ENCODE assay signal across 1 cellular context in genomic region chr7:5494683-5495561, GRCh38.
TF ChIP-seq lines count a peak whose summit lies in the region.

No MANE protein-coding gene starts in this region.

TF ChIP-seq in H1, 55 proteins besides CTCF, POLR2A, EP300 and RAD21 (continued from another document):
- TF ChIP-seq CHD7 (IDR thresholded peaks at IDR 0.05; ENCODE audit: insufficient replicate concordance, low read length) (no peak), HDAC6 (IDR thresholded peaks at IDR 0.05; ENCODE audit: low read depth, low read length) (no peak), CTBP2 (IDR thresholded peaks at IDR 0.05; ENCODE audit: borderline replicate concordance, insufficient read depth, insufficient read length, low read length) (no peak), GTF2F1 (IDR thresholded peaks at IDR 0.05; ENCODE audit: borderline replicate concordance, low read depth, low read length) (0 out of 2 replicates have a peak, but pooled peaks have one; percentile 33), POU5F1 (IDR thresholded peaks at IDR 0.05; ENCODE audit: low read depth, low read length) (no peak), NANOG (IDR thresholded peaks at IDR 0.05; ENCODE audit: insufficient read depth, low read depth, low read length, poor library complexity, severe bottlenecking) (no peak), EGR1 (IDR thresholded peaks at IDR 0.05; ENCODE audit: borderline replicate concordance, low read depth, low read length) (no peak), JUND (IDR thresholded peaks at IDR 0.05; ENCODE audit: low read length) (no peak), RFX5 (IDR thresholded peaks at IDR 0.05; ENCODE audit: borderline replicate concordance, low read depth, low read length) (no peak), ATF2 (IDR thresholded peaks at IDR 0.05; ENCODE audit: low read length) (no peak), SUZ12 (IDR thresholded peaks at IDR 0.05; ENCODE audit: low read length) (no peak), TEAD4 (IDR thresholded peaks at IDR 0.05; ENCODE audit: low read depth, low read length) (no peak), GABPA (IDR thresholded peaks at IDR 0.05; ENCODE audit: borderline replicate concordance, insufficient read depth, low read length) (peak; percentile 32; the same call in 1 of the 2 replicates), E2F6 (IDR thresholded peaks at IDR 0.05) (peak; percentile 44; the same call in 1 of the 2 replicates), MAX (IDR thresholded peaks at IDR 0.05) (no peak; the same call in 1 of the 2 replicates), JUN (IDR thresholded peaks at IDR 0.05; ENCODE audit: low read depth, low read length) (no peak), SIX5 (IDR thresholded peaks at IDR 0.05; ENCODE audit: low read depth, low read length) (no peak), FOSL1 (IDR thresholded peaks at IDR 0.05; ENCODE audit: insufficient read depth, low read depth, low read length) (no peak), CHD2 (IDR thresholded peaks at IDR 0.05; ENCODE audit: low read length) (no peak), RBBP5 (IDR thresholded peaks at IDR 0.05; ENCODE audit: borderline replicate concordance, low read depth, low read length) (0 out of 2 replicates have a peak, but pooled peaks have one; percentile 35), RXRA (IDR thresholded peaks at IDR 0.05; ENCODE audit: insufficient read depth, low read depth, low read length) (0 out of 2 replicates have a peak, but pooled peaks have one; percentile 30), RNF2 (IDR thresholded peaks at IDR 0.05; ENCODE audit: borderline replicate concordance, low read depth, low read length, missing control alignments, poor library complexity, severe bottlenecking) (no peak), CEBPB (IDR thresholded peaks at IDR 0.05; ENCODE audit: low read depth, low read length) (peak; percentile 56; the same call in 1 of the 2 replicates), BRCA1 (IDR thresholded peaks at IDR 0.05; ENCODE audit: low read depth, low read length) (no peak), USF2 (IDR thresholded peaks at IDR 0.05; ENCODE audit: low read length) (no peak), KDM5A (IDR thresholded peaks at IDR 0.05; ENCODE audit: low read length) (no peak), BACH1 (IDR thresholded peaks at IDR 0.05; ENCODE audit: low read length) (peak; percentile 72), SP4 (IDR thresholded peaks at IDR 0.05; ENCODE audit: low read length) (no peak), SP1 (IDR thresholded peaks at IDR 0.05; ENCODE audit: low read depth, low read length) (no peak), BCL11A (IDR thresholded peaks at IDR 0.05; ENCODE audit: low read depth in 2 of 2, low read length in 2 of 2) (no peak), ATF3 (IDR thresholded peaks at IDR 0.05; ENCODE audit: insufficient read depth, low read depth, low read length) (no peak), SP2 (IDR thresholded peaks at IDR 0.05; ENCODE audit: low read length) (no peak), SIRT6 (IDR thresholded peaks at IDR 0.05; ENCODE audit: low read length) (no peak), TAF1 (IDR thresholded peaks at IDR 0.05; ENCODE audit: low read depth, low read length) (no peak), SRF (IDR thresholded peaks at IDR 0.05; ENCODE audit: low read depth, low read length) (no peak), YY1 (IDR thresholded peaks at IDR 0.05; ENCODE audit: low read depth, low read length) (no peak), CBX5 (IDR thresholded peaks at IDR 0.05; ENCODE audit: low read depth, low read length) (no peak), EZH2 (IDR thresholded peaks at IDR 0.05; ENCODE audit: low read depth, low read length, severe bottlenecking) (no peak), SIN3A (conservative IDR thresholded peaks at IDR 0.05 in 1 of 2, IDR thresholded peaks at IDR 0.05 in 1 of 2; ENCODE audit: low read depth in 1 of 2, low read length in 2 of 2) (peak in 1 of 2 experiments; percentile 71; a peak in 1 of 4 replicates), SAP30 (IDR thresholded peaks at IDR 0.05; ENCODE audit: insufficient read depth, insufficient replicate concordance, low read length) (no peak), TAF7 (optimal IDR thresholded peaks at IDR 0.05; ENCODE audit: borderline replicate concordance, low read depth, low read length) (no peak), MAFK (IDR thresholded peaks at IDR 0.05; ENCODE audit: low read depth, low read length) (0 out of 2 replicates have a peak, but pooled peaks have one; percentile 14), CBX8 (IDR thresholded peaks at IDR 0.05; ENCODE audit: borderline replicate concordance, low read depth, low read length) (no peak), KDM1A (IDR thresholded peaks at IDR 0.05; ENCODE audit: borderline replicate concordance, low read length) (no peak), CHD1 (IDR thresholded peaks at IDR 0.05; ENCODE audit: low read depth, low read length) (no peak), ZNF274 (IDR thresholded peaks at IDR 0.05; ENCODE audit: borderline replicate concordance, extremely low read depth, low read length) (no peak), NRF1 (IDR thresholded peaks at IDR 0.05; ENCODE audit: low read depth, low read length) (no peak), HDAC2 (IDR thresholded peaks at IDR 0.05; ENCODE audit: borderline replicate concordance in 1 of 2, low read depth in 2 of 2, low read length in 2 of 2) (no peak; a peak in 1 of 4 replicates), POLR2AphosphoS5 (IDR thresholded peaks at IDR 0.05; ENCODE audit: low read depth, low read length) (no peak; the same call in 1 of the 2 replicates), CREB1 (IDR thresholded peaks at IDR 0.05) (peak; percentile 48; the same call in 1 of the 2 replicates), KDM4A (IDR thresholded peaks at IDR 0.05; ENCODE audit: low read depth, low read length, severe bottlenecking) (no peak)
TF ChIP-seq in H1: peak in this region for 10.
